34 cellular contexts compared by ENCODE assay signal in the genomic region with DNA sequence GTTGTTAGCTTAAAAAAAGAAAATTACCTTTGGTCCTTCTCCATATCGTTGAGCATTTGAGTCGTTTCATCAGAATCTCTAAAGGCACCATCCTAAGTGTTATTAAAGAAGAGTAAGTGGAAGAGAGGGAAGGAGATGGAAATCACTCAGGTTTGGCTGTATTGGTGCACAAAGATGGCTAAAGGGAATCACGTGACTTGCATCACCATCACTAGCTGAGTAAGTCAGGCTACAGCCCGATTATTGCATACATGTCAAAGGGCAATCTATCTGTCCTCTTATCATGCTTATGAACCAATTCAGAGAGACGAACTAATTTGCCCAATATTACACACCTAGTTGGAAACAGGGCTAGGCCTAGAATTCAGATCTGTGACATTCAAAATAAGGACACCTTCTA.
"Had no signal": no experiment of that assay in that cellular context is flagged by ENCODE, and none has a peak within 500 bp of the region (broad histone marks: within the 10 kb centered on the region; RNA-seq: fewer than 3 reads in every experiment).

No MANE protein-coding gene starts in this region.

- H3K9me3 ChIP-seq: adrenal gland, body of pancreas had no signal

- FAIRE-seq: astrocyte, bronchial epithelial cell, colon, TTC549 had no signal

- H3K4me1 ChIP-seq: adrenal gland, body of pancreas had no signal

- H3K36me3 ChIP-seq: adrenal gland, cardiac muscle cell had no signal

- H3K27ac ChIP-seq: adrenal gland, body of pancreas, cardiac muscle cell, VCaP had no signal

- H3K4me3 ChIP-seq: adrenal gland, body of pancreas, cardiac muscle cell had no signal

- DNase-seq: activated B cell treated with CpG ODN at 0.5 μM for 24 hours; activated CD4-positive, alpha-beta memory T cell treated with anti-CD3 and anti-CD28 coated beads for 36 hours; activated CD4-positive, alpha-beta T cell treated with anti-CD3 and anti-CD28 coated beads for 4 hours; activated CD4-positive, alpha-beta T cell treated with anti-CD3 and anti-CD28 coated beads, Interleukin-2, amount 10 ng/mL, durations not matched to agents 24 days and 14 days; activated CD4-positive, alpha-beta T cell treated with anti-CD3 and anti-CD28 coated beads, Interleukin-2, amount 50 U/mL, for 1 hour; activated CD4-positive, alpha-beta T cell treated with anti-CD3 and anti-CD28 coated beads, Interleukin-2, amount 50 U/mL, for 4 hours; activated CD4-positive, CD25-positive, alpha-beta regulatory T cell treated with anti-CD3 and anti-CD28 coated beads, Interleukin-2, amount 50 U/mL, for 72 hours; activated CD8-positive, alpha-beta memory T cell treated with anti-CD3 and anti-CD28 coated beads, Interleukin-2, amount 50 U/mL, for 4 hours; activated CD8-positive, alpha-beta T cell treated with anti-CD3 and anti-CD28 coated beads for 36 hours; activated effector memory CD4-positive, alpha-beta T cell treated with anti-CD3 and anti-CD28 coated beads, Interleukin-2, amount 50 U/mL, for 16 hours; activated gamma-delta T cell treated with Interleukin-2 at 50 U/mL for 16 hours; activated naive CD4-positive, alpha-beta T cell; activated naive CD4-positive, alpha-beta T cell treated with anti-CD3 and anti-CD28 coated beads for 36 hours; activated naive CD4-positive, alpha-beta T cell treated with anti-CD3 and anti-CD28 coated beads, Interleukin-2, amount 50 U/mL, for 16 hours; activated naive CD8-positive, alpha-beta T cell treated with anti-CD3 and anti-CD28 coated beads for 36 hours; activated T-cell treated with anti-CD3 and anti-CD28 coated beads for 4 hours; activated T-cell treated with anti-CD3 and anti-CD28 coated beads, Interleukin-2, amount 50 U/mL, for 1 hour; activated T-cell treated with anti-CD3 and anti-CD28 coated beads, Interleukin-2, amount 50 U/mL, for 4 hours; activated T-cell treated with anti-CD3 and anti-CD28 coated beads, Interleukin-2, amount 50 U/mL, for 72 hours; adrenal gland; amniotic stem cell; aorta; body of pancreas; cerebellar nuclear complex; T-helper 2 cell; T-helper 9 cell had no signal

- ATAC-seq: activated CD8-positive, alpha-beta T cell treated with anti-CD3 and anti-CD28 coated beads for 36 hours; activated naive CD4-positive, alpha-beta T cell treated with anti-CD3 and anti-CD28 coated beads, Interleukin-2, amount 50 U/mL, for 72 hours; activated T-cell treated with anti-CD3 and anti-CD28 coated beads, Interleukin-2, amount 50 U/mL, for 4 hours; activated T-cell treated with anti-CD3 and anti-CD28 coated beads, Interleukin-2, amount 50 U/mL, for 72 hours; activated T-helper 17 cell treated with anti-CD3 and anti-CD28 coated beads, Interleukin-2, amount 50 U/mL, for 72 hours; body of pancreas had no signal

- H3K27me3 ChIP-seq: adrenal gland, body of pancreas, cardiac muscle cell had no signal
